In the genomic region with DNA sequence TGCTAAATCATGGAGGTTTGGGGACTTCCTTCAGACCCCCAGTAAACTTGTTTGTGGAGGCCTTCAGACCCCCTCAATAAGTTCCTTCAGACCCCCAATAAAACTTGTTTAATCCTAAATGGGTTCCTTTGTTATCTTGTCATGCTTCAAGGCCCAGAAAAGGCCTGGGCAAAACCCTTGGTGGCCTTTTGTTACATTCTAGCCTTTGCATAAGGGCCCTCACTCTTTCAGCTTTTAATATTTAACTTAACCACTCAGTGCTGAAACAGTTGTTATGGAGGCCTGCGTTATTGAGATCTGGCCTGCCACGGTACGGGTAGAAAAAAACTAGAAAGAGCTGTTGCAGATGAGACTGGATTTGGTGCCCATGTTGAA, we compare ENCODE assay signal across 24 cellular contexts. TPM values are rescaled to one million over a fixed set of nuclear protein-coding genes. Genes with fewer than 3 reads are reported as not detected.
DNase-seq lines count a peak whose midpoint lies in the region; ATAC-seq and TF ChIP-seq lines count a peak whose summit lies in the region.
"Had no signal": no experiment of that assay in that cellular context is flagged by ENCODE, and none has a peak within 500 bp of the region (broad histone marks: within the 10 kb centered on the region; RNA-seq: fewer than 3 reads in every experiment).

No MANE protein-coding gene starts in this region.

- 87 to 95% (median 95%) methylated on average over 3 of the region's 3 CpGs for WGBS in psoas muscle, 3 donors

- TF ChIP-seq CTCF in 22Rv1 (IDR thresholded peaks at IDR 0.05) (no peak), psoas muscle (IDR thresholded peaks at IDR 0.05) (no peak)

- CTCF ChIA-PET in CD8-positive, alpha-beta memory T cell (lab: Charles Lee) = no interaction called here

- POLR2A ChIA-PET in CD8-positive, alpha-beta memory T cell (lab: Charles Lee) = no interaction called here

- peak overlapping the region in 1 of 7 donors; percentile 57 for H3K4me3 Mint-ChIP-seq in CD8-positive, alpha-beta memory T cell
- H3K4me3 Mint-ChIP-seq in effector memory CD8-positive, alpha-beta T cell = no peak overlapping the region
- peak overlapping the region in 1 of 8 donors; percentile 26 for H3K4me3 Mint-ChIP-seq in naive B cell
- H3K4me3 Mint-ChIP-seq: activated CD4-positive, alpha-beta memory T cell treated with anti-CD3 and anti-CD28 coated beads, Interleukin-2, amount 10 ng/mL, durations not matched to agents 7 days and 5 days; activated naive CD4-positive, alpha-beta T cell treated with anti-CD3 and anti-CD28 coated beads for 36 hours; CD8-positive, alpha-beta T cell had no signal

- ATAC-seq in effector memory CD8-positive, alpha-beta T cell (replicated peaks) = no peak
- no peak for ATAC-seq in naive B cell (ENCODE audit: low read depth in 2 of 2)
- ATAC-seq in GM21717 (IDR thresholded peaks at IDR 0.05; ENCODE audit: unreplicated experiment) = no peak
- no peak for ATAC-seq in psoas muscle
- ATAC-seq: CD8-positive, alpha-beta T cell; HCT116 had no signal

- DNase-seq in CD8-positive, alpha-beta memory T cell = no peak
- DNase-seq in effector memory CD8-positive, alpha-beta T cell = no peak
- DNase-seq in naive B cell (no peak), NCI-H187 (lab: John Stamatoyannopoulos, UW) (no peak), psoas muscle (no peak), NOMO-1 treated with dmso at 0.1 percent for 144 hours (lab: John Stamatoyannopoulos, UW; ENCODE audit: unreplicated experiment) (no peak)
- DNase-seq: activated CD4-positive, alpha-beta memory T cell treated with anti-CD3 and anti-CD28 coated beads, Interleukin-2, amount 10 ng/mL, durations not matched to agents 7 days and 5 days; activated naive CD4-positive, alpha-beta T cell treated with anti-CD3 and anti-CD28 coated beads for 36 hours; activated T-cell treated with anti-CD3 and anti-CD28 coated beads, Interleukin-2, amount 50 U/mL, for 1 hour; CD8-positive, alpha-beta T cell; cerebellar nuclear complex; DMS79 treated with DMSO at 0.1 percent for 48 hours; effector CD8-positive, alpha-beta T cell; glutamatergic neuron; NCI-H1105; NCI-H2107; NCI-H510A; NK-92 treated with Interleukin-12 subunit alpha and Interleukin-12 subunit beta, amount 100 ng/mL, for 24 hours; stimulated activated naive CD4-positive, alpha-beta T cell; tibial artery had no signal

- peaks cover 8% of the 10 kb centered on the region for H3K4me1 ChIP-seq in CD8-positive, alpha-beta memory T cell (ENCODE audit: insufficient read depth, low read length)
- H3K4me1 ChIP-seq in psoas muscle = no peaks in the 10 kb centered on the region

- intact Hi-C loops in psoas muscle (cut with DNase I) = no loop called here

- H3K27me3 Mint-ChIP-seq in CD8-positive, alpha-beta memory T cell = no peaks in the 10 kb centered on the region
- no peaks in the 10 kb centered on the region for H3K27me3 Mint-ChIP-seq in effector memory CD8-positive, alpha-beta T cell
- H3K27me3 Mint-ChIP-seq in naive B cell = no peaks in the 10 kb centered on the region
- H3K27me3 Mint-ChIP-seq: activated CD4-positive, alpha-beta memory T cell treated with anti-CD3 and anti-CD28 coated beads, Interleukin-2, amount 10 ng/mL, durations not matched to agents 7 days and 5 days had no signal

- peak overlapping the region; percentile 39 to 93 (median 58) for H3K27ac Mint-ChIP-seq in CD8-positive, alpha-beta memory T cell
- peak overlapping the region; percentile 39 to 61 for H3K27ac Mint-ChIP-seq in effector memory CD8-positive, alpha-beta T cell
- H3K27ac Mint-ChIP-seq in naive B cell = peak overlapping the region in 4 of 6 donors; percentile 38 to 96 (median 92)
- H3K27ac Mint-ChIP-seq: activated CD4-positive, alpha-beta memory T cell treated with anti-CD3 and anti-CD28 coated beads, Interleukin-2, amount 10 ng/mL, durations not matched to agents 7 days and 5 days; activated naive CD4-positive, alpha-beta T cell treated with anti-CD3 and anti-CD28 coated beads for 36 hours; CD8-positive, alpha-beta T cell had no signal

- peak overlapping the region; percentile 24; the same call in 1 of the 2 replicates for H3K27ac ChIP-seq in 22Rv1
- no peak overlapping the region for H3K27ac ChIP-seq in CD8-positive, alpha-beta memory T cell (ENCODE audit: low read depth, low read length)
- no peak overlapping the region for H3K27ac ChIP-seq in psoas muscle
- H3K27ac ChIP-seq: ascending aorta, tibial artery had no signal

- no peaks in the 10 kb centered on the region for H3K9me3 ChIP-seq in CD8-positive, alpha-beta memory T cell (ENCODE audit: low read length)
- H3K9me3 ChIP-seq in psoas muscle = no peaks in the 10 kb centered on the region
- H3K9me3 ChIP-seq: ascending aorta, tibial artery had no signal

- no peak overlapping the region for H3K4me3 ChIP-seq in CD8-positive, alpha-beta memory T cell (ENCODE audit: low read length)
- no peak overlapping the region for H3K4me3 ChIP-seq in psoas muscle
- H3K4me3 ChIP-seq: ascending aorta, tibial artery had no signal

- no peaks in the 10 kb centered on the region for H3K9me3 Mint-ChIP-seq in CD8-positive, alpha-beta memory T cell
- H3K9me3 Mint-ChIP-seq in effector memory CD8-positive, alpha-beta T cell = no peaks in the 10 kb centered on the region
- no peaks in the 10 kb centered on the region for H3K9me3 Mint-ChIP-seq in naive B cell
- H3K9me3 Mint-ChIP-seq: activated CD4-positive, alpha-beta memory T cell treated with anti-CD3 and anti-CD28 coated beads, Interleukin-2, amount 10 ng/mL, durations not matched to agents 7 days and 5 days; activated naive CD4-positive, alpha-beta T cell treated with anti-CD3 and anti-CD28 coated beads for 36 hours; CD8-positive, alpha-beta T cell had no signal

- no peaks in the 10 kb centered on the region for H3K36me3 ChIP-seq in CD8-positive, alpha-beta memory T cell (ENCODE audit: insufficient read depth, low read length)
- peaks cover 3 to 51% of the 10 kb centered on the region in 2 donors for H3K36me3 ChIP-seq in psoas muscle (ENCODE audit: insufficient read depth in 1 of 2, low read depth in 1 of 2)

- H3K4me1 Mint-ChIP-seq in CD8-positive, alpha-beta memory T cell = peaks cover 26 to 41% (median 38%) of the 10 kb centered on the region in 3 donors
- peaks cover 22 to 37% of the 10 kb centered on the region in 2 donors for H3K4me1 Mint-ChIP-seq in effector memory CD8-positive, alpha-beta T cell (ENCODE audit: low read depth in 2 of 2)
- peaks cover 20 to 35% (median 35%) of the 10 kb centered on the region in 3 donors for H3K4me1 Mint-ChIP-seq in naive B cell

- H3K36me3 Mint-ChIP-seq in CD8-positive, alpha-beta memory T cell = peaks cover 0 to 47% (median 6%) of the 10 kb centered on the region in 3 donors
- H3K36me3 Mint-ChIP-seq in effector memory CD8-positive, alpha-beta T cell (ENCODE audit: insufficient read depth) = peaks cover 50% of the 10 kb centered on the region
- H3K36me3 Mint-ChIP-seq in naive B cell = peaks cover 0 to 12% of the 10 kb centered on the region in 2 donors

- H3K27me3 ChIP-seq in CD8-positive, alpha-beta memory T cell (ENCODE audit: insufficient read depth, low read length, poor library complexity, severe bottlenecking) = no peaks in the 10 kb centered on the region
- no peaks in the 10 kb centered on the region for H3K27me3 ChIP-seq in psoas muscle (ENCODE audit: insufficient read depth in 3 of 3, low read length in 2 of 3)
- H3K27me3 ChIP-seq: ascending aorta, tibial artery had no signal

RNA-seq across cellular contexts. Expression of gene DYNLRB1, which starts 4.3 kb away (rescaled TPM):
- 10 to 100 TPM; 81.1 to 81.2 TPM for total RNA-seq in CD8-positive, alpha-beta memory T cell
- polyA plus RNA-seq in CD8-positive, alpha-beta memory T cell = 315 TPM
- 100 to 1,000 TPM; 216 to 265 (median 253) TPM for polyA plus RNA-seq in naive B cell (ENCODE audit: low read depth in 6 of 6)
- 100 to 1,000 TPM in 2 of 4 donors, 10 to 100 TPM in 2; 93.2 to 119 (median 99.0) TPM for total RNA-seq in psoas muscle
- 100 to 1,000 TPM; 166 to 179 (median 171) TPM for polyA plus RNA-seq in psoas muscle

RNA-seq across cellular contexts. Expression of gene MAP1LC3A, which starts 46.6 kb away (rescaled TPM):
- total RNA-seq in CD8-positive, alpha-beta memory T cell = 1 to 10 TPM; 1.5 to 1.7 TPM
- polyA plus RNA-seq in CD8-positive, alpha-beta memory T cell = 8.5 TPM
- polyA plus RNA-seq in naive B cell (ENCODE audit: low read depth in 6 of 6) (1 to 10 TPM in 4 of 6 donors, under 1 TPM in 2; 0.49 to 3.5 (median 1.8) TPM), psoas muscle (10 to 100 TPM; 27.4 to 90.5 (median 30.9) TPM)
- total RNA-seq in psoas muscle = 10 to 100 TPM; 27.4 to 44.9 (median 37.5) TPM
